Comparison of ENCODE assay signal across 27 cellular contexts in the genomic region with DNA sequence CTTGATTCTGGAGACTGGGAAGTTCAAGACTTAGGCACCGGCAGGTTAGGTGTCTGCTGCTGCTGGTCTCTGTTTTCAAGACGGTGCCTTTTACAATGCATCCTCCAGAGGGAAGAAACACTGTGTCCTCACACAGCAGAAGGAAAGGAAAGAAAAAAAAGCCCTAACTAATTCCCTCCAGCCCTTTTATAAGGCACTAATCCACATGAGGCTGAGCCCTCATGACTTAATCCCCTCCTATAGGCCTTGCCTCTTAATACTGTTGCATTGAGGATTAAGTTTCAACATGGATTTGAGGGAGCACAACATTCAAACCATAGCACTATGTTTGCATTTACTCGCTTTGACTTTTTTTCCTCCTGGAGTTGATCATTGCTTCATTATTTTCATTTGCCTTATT.
"Had no signal": no experiment of that assay in that cellular context is flagged by ENCODE, and none has a peak within 500 bp of the region (broad histone marks: within the 10 kb centered on the region; RNA-seq: fewer than 3 reads in every experiment).

No MANE protein-coding gene starts in this region.

- H3K4me2 ChIP-seq: hepatocyte had no signal

- ATAC-seq: esophagus mucosa; gastrocnemius medialis; left lobe of liver; naive thymus-derived CD4-positive, alpha-beta T cell; right cardiac atrium; stimulated activated effector memory CD8-positive, alpha-beta T cell treated with anti-CD3 and anti-CD28 coated beads, Interleukin-12 subunit alpha, Interleukin-12 subunit beta, amount 100 ng/mL, for 72 hours had no signal

- H3K9me3 ChIP-seq: gastrocnemius medialis, prostate gland, sigmoid colon, stomach, thyroid gland, vagina had no signal

- H3K27me3 ChIP-seq: dorsolateral prefrontal cortex, gastrocnemius medialis, hepatocyte, sigmoid colon, stomach, thyroid gland, vagina had no signal

- H3K4me1 ChIP-seq: gastrocnemius medialis, prostate gland, sigmoid colon, stomach, thyroid gland, vagina had no signal

- H3K4me3 Mint-ChIP-seq: endodermal cell; naive thymus-derived CD4-positive, alpha-beta T cell; nephron; stimulated activated effector memory CD8-positive, alpha-beta T cell treated with anti-CD3 and anti-CD28 coated beads, Interleukin-12 subunit alpha, Interleukin-12 subunit beta, amount 100 ng/mL, for 72 hours had no signal

- H3K27ac ChIP-seq: dorsolateral prefrontal cortex, epithelial cell of prostate, gastrocnemius medialis, hepatocyte, prostate gland, sigmoid colon, stomach, thyroid gland, vagina had no signal

- H3K4me1 Mint-ChIP-seq: endodermal cell; naive thymus-derived CD4-positive, alpha-beta T cell; nephron; stimulated activated effector memory CD8-positive, alpha-beta T cell treated with anti-CD3 and anti-CD28 coated beads, Interleukin-12 subunit alpha, Interleukin-12 subunit beta, amount 100 ng/mL, for 72 hours had no signal

- FAIRE-seq: kidney had no signal

- H3K36me3 Mint-ChIP-seq: stimulated activated effector memory CD8-positive, alpha-beta T cell treated with anti-CD3 and anti-CD28 coated beads, Interleukin-12 subunit alpha, Interleukin-12 subunit beta, amount 100 ng/mL, for 72 hours had no signal

- H3K4me3 ChIP-seq: dorsolateral prefrontal cortex, gastrocnemius medialis, hepatocyte, prostate gland, sigmoid colon, stomach, thyroid gland, vagina had no signal

- H3K27ac Mint-ChIP-seq: endodermal cell; naive thymus-derived CD4-positive, alpha-beta T cell; nephron; stimulated activated effector memory CD8-positive, alpha-beta T cell treated with anti-CD3 and anti-CD28 coated beads, Interleukin-12 subunit alpha, Interleukin-12 subunit beta, amount 100 ng/mL, for 72 hours had no signal

- H3K36me3 ChIP-seq: gastrocnemius medialis, prostate gland, sigmoid colon, stomach, thyroid gland, vagina had no signal

- DNase-seq: dorsolateral prefrontal cortex; effector CD8-positive, alpha-beta T cell; endodermal cell; foreskin fibroblast; gastrocnemius medialis; head of caudate nucleus; kidney; mesenchymal stem cell; midbrain; naive thymus-derived CD4-positive, alpha-beta T cell; nucleus accumbens; right cardiac atrium; sigmoid colon; stimulated activated CD4-positive, alpha-beta T cell treated with anti-CD3 and anti-CD28 coated beads, Interleukin-2, amount 100 ng/mL, for 24 hours; stimulated activated CD4-positive, alpha-beta T cell treated with anti-CD3 and anti-CD28 coated beads, Interleukin-4, amount 100 ng/mL, for 24 hours; stimulated activated naive CD4-positive, alpha-beta T cell treated with Interleukin-2 at 50 U/mL for 16 hours; stomach; thyroid gland; trophoblast cell had no signal

- H3K27me3 Mint-ChIP-seq: naive thymus-derived CD4-positive, alpha-beta T cell had no signal
